ENCODE assay signal across 8 cellular contexts in the genomic region with DNA sequence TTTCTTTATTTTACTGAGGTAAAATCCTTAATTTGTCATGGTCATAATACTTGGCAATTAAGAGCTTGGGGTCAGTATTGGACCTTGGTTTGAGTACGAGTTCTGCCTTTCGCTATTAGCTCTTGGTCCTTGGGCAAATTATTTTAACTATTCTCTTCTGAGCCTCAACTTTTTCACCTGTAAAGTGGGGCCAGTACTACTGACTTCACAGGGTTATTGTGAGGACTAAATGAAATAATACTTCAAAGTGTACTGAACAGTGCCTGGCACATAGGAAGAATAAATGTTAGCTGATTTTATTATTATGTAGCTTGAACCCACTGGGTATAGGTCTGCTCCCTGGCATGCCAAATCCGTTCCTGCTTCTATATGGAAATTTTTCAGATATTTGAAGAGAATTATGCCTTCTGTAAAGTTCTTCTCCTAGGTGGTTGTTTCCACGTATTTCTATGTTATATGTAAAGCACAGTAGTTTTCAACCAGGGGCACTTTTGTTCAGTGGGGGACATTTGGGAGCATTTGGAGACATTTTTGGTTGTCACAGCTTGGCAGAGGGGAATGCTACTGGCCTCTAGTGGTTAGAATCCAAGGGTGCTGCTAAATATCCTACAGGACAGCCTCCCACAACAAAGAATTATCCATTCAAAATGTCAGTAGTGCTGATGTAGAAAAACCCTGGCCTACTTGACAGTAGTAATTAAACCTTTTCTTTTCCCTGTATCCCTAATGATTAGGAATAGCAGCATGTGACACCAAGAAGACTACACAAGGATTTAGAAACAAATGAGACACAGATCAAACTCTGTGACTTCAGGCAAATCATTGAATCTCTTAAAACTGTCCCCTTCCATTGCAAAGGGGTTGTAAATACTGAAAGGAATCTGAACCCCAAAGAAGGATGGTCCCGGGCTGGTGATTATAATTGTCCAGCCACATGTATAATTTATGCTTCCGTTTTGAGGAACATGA. TPM values are rescaled to one million over a fixed set of nuclear protein-coding genes. Genes with fewer than 3 reads are reported as not detected.
DNase-seq lines count a peak whose midpoint lies in the region; ATAC-seq and TF ChIP-seq lines count a peak whose summit lies in the region.

No MANE protein-coding gene starts in this region.

- intact Hi-C loops in gastrocnemius medialis (cut with DNase I; ENCODE audit: low total_unique reads) = no loop called here

- ATAC-seq in gastrocnemius medialis = peak in 1 of 2 donors; percentile 21

- H3K27ac ChIP-seq in gastrocnemius medialis = peak overlapping the region; percentile 69 to 100 (median 96)

- in situ Hi-C loops in SK-MEL-5 (cut with HindIII; ENCODE audit: low pct_unique_long_range_greater_than_20kb, low sequenced_read_pairs) (no loop called here), gastrocnemius medialis (cut with MboI; ENCODE audit: low sequenced_read_pairs in 4 of 4) (loop anchor here in 1 of 4 donors (25.0 kb wide), 2 partner anchors 640 to 815 kb away; partner anchors contain the start of gene PLGRKT)

- H3K9me3 Mint-ChIP-seq in HFFc6 = no peaks in the 10 kb centered on the region

- no peaks in the 10 kb centered on the region for H3K27me3 ChIP-seq in gastrocnemius medialis

- H3K27me3 Mint-ChIP-seq in HFFc6 (ENCODE audit: insufficient read depth) = no peaks in the 10 kb centered on the region

- H3K36me3 ChIP-seq in gastrocnemius medialis = no peaks in the 10 kb centered on the region

- H3K27ac Mint-ChIP-seq in HFFc6 = no peak overlapping the region

- peaks cover 13% of the 10 kb centered on the region for H3K4me1 Mint-ChIP-seq in HFFc6 (ENCODE audit: low read depth)

- H3K4me1 ChIP-seq in gastrocnemius medialis = peaks cover 43 to 44% of the 10 kb centered on the region in 2 donors

- TF ChIP-seq CTCF in HFFc6 (IDR thresholded peaks at IDR 0.05) = peak; percentile 83
- peak; percentile 78 for TF ChIP-seq CTCF in foreskin fibroblast (IDR thresholded peaks at IDR 0.05; ENCODE audit: low read depth, low read length)
- TF ChIP-seq CTCF in gastrocnemius medialis (IDR thresholded peaks at IDR 0.05 in 4 of 5, conservative IDR thresholded peaks at IDR 0.05 in 1 of 5) = peak; percentile 51 to 75 (median 66)

- no peak overlapping the region for H3K4me3 Mint-ChIP-seq in HFFc6

- no peak for TF ChIP-seq POLR2A in gastrocnemius medialis (IDR thresholded peaks at IDR 0.05)

- no peaks in the 10 kb centered on the region for H3K9me3 ChIP-seq in gastrocnemius medialis

- peak; percentile 48 for DNase-seq in NCI-H1436 (lab: John Stamatoyannopoulos, UW)
- no peak for DNase-seq in NCI-H1436 treated with DMSO at 0.1 percent for 48 hours (lab: John Stamatoyannopoulos, UW)
- peak; percentile 36 for DNase-seq in HFFc6
- peak; percentile 67 for DNase-seq in SK-MEL-5 (ENCODE audit: low read depth, low spot score)
- peak; percentile 26 to 66 for DNase-seq in foreskin fibroblast
- no peak for DNase-seq in gastrocnemius medialis
- no peak for DNase-seq in T-helper 9 cell
- no peak for DNase-seq in T1000 (lab: John Stamatoyannopoulos, UW)

- H3K4me3 ChIP-seq in foreskin fibroblast (ENCODE audit: low read depth in 1 of 2, low read length in 2 of 2) (no peak overlapping the region), gastrocnemius medialis (no peak overlapping the region)

- H3K36me3 Mint-ChIP-seq in HFFc6 (ENCODE audit: low read depth) = no peaks in the 10 kb centered on the region

RNA-seq across cellular contexts. Expression of gene RCL1, which starts 4.5 kb away (rescaled TPM):
- 1 to 10 TPM; 7.4 to 9.8 (median 8.1) TPM for total RNA-seq in HFFc6 (2021; fragmentation: NEBNext Ultra II Directional; extraction: Animal tissue kit (Norgen Biotek cat#: 25700))
- 17.6 and 21.5 TPM in 2 replicates for total RNA-seq in SK-MEL-5 (2014; rRNA removed; shearing (Covaris generic))
- 23.9 and 24.0 TPM in 2 replicates for polyA plus RNA-seq in SK-MEL-5 (2015; cell fraction: cytosol; rRNA removed)
- 15.2 and 21.5 TPM in 2 replicates for polyA plus RNA-seq in SK-MEL-5 (2015; cell fraction: nucleus; rRNA removed)
- 10 to 100 TPM; 18.8 to 62.4 (median 26.2) TPM for total RNA-seq in gastrocnemius medialis

RNA-seq across cellular contexts. Expression of gene AK3, which starts 56.3 kb away (rescaled TPM):
- total RNA-seq in HFFc6 (2021; fragmentation: NEBNext Ultra II Directional; extraction: Animal tissue kit (Norgen Biotek cat#: 25700)) = 10 to 100 TPM; 42.2 to 46.0 (median 43.5) TPM
- total RNA-seq in SK-MEL-5 (2014; rRNA removed; shearing (Covaris generic)) = 42.5 and 45.3 TPM in 2 replicates
- polyA plus RNA-seq in SK-MEL-5 (2015; cell fraction: cytosol; rRNA removed) = 35.9 and 43.7 TPM in 2 replicates
- 13.4 and 17.6 TPM in 2 replicates for polyA plus RNA-seq in SK-MEL-5 (2015; cell fraction: nucleus; rRNA removed)
- total RNA-seq in gastrocnemius medialis = 100 to 1,000 TPM; 163 to 270 (median 188) TPM

Comparison
In these comparisons a context has a peak if more than half of its experiments do, and no peak if none do; other contexts are left out.
1. DNase-seq: peak in NCI-H1436 (single experiment), HFFc6 (single experiment), SK-MEL-5 (single experiment) and foreskin fibroblast (2 of 2); none in NCI-H1436 treated with DMSO at 0.1 percent for 48 hours (single experiment), gastrocnemius medialis (0 of 2), T-helper 9 cell (single experiment) and T1000 (single experiment).
2. Peak in every context shown above with its lines, with median percentiles within 50 percentile points of each other: CTCF ChIP-seq.